In genomic region chr13:44819245-44819644, GRCh38 we compare ENCODE assay signal across 1 cellular context.
TF ChIP-seq lines count a peak whose summit lies in the region.

No MANE protein-coding gene starts in this region.

TF ChIP-seq in Ishikawa, 13 proteins besides CTCF, POLR2A, EP300 and RAD21 (continued from another document):
- TF ChIP-seq, protein P1, sequence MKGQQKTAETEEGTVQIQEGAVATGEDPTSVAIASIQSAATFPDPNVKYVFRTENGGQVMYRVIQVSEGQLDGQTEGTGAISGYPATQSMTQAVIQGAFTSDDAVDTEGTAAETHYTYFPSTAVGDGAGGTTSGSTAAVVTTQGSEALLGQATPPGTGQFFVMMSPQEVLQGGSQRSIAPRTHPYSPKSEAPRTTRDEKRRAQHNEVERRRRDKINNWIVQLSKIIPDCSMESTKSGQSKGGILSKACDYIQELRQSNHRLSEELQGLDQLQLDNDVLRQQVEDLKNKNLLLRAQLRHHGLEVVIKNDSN (IDR thresholded peaks at IDR 0.05), result peak; percentile 56
- TF ChIP-seq FOXM1 (IDR thresholded peaks at IDR 0.05; ENCODE audit: borderline replicate concordance, low read depth) (no peak), TCF12 (IDR thresholded peaks at IDR 0.05; ENCODE audit: low read depth) (0 out of 2 replicates have a peak, but pooled peaks have one; percentile 26)
